In the genomic region with DNA sequence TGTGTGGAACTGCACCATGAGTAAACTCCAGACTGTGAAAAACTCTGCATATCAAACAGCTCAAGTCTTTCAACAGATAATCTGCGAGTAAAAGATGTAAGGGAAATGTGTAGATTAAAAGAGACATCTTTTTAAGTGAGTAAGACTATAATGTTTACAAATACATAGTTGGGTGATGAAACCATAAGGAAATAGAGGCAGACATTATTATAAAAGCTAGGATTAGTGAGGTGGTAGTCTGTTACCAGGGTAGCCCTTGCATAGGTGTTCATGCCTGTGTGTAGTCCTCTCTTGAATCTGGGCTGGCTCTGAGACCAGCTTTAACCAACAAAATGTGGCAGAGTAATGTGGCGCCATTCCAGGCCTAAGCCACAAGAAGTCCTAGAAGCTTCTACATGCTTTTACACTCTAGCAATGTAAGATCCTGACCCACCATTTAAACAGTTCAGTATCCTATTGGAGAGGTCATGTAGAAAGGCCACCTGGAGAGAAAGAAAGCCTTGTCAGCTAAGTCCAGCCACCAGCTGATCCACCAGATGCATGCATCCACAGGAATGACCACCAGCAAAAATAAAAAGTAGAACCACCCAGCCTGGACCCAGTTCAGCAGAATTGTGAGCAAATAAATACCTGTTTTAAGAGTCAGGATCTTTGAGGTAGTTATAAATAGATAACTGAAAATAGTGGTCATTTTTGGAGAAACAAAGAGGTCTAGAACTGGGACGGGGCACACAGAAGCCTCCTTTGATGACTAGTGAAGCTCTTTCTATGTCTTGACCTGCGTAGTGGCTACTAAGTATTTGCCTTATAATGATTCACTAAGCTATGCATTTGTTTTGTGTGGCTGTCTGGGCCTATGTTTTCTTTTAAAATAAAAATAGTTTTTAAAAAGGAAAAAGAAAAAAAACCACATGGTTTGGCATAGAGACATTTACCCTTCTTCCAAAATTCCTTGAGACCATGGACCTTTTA, we compare ENCODE assay signal across 18 cellular contexts. TPM values are rescaled to one million over a fixed set of nuclear protein-coding genes. Genes with fewer than 3 reads are reported as not detected.
DNase-seq lines count a peak whose midpoint lies in the region; ATAC-seq, FAIRE-seq and TF ChIP-seq lines count a peak whose summit lies in the region.
"Had no signal": no experiment of that assay in that cellular context is flagged by ENCODE, and none has a peak within 500 bp of the region (broad histone marks: within the 10 kb centered on the region; RNA-seq: fewer than 3 reads in every experiment).

No MANE protein-coding gene starts in this region.

- no peak overlapping the region for H3K4me2 ChIP-seq in K562 (ENCODE audit: insufficient read depth, low read length)

- no peak for TF ChIP-seq RAD21 in K562 (CRISPR knock-in tag; conservative IDR thresholded peaks at IDR 0.05 in 1 of 2, IDR thresholded peaks at IDR 0.05 in 1 of 2)

- H3K4me1 Mint-ChIP-seq in CD4-positive, alpha-beta memory T cell, result peaks cover 31 to 62% (median 43%) of the 10 kb centered on the region in 4 donors

- no peaks in the 10 kb centered on the region for H3K9me1 ChIP-seq in K562 (ENCODE audit: control insufficient read depth, insufficient read depth, low read length)

- no peak for TF ChIP-seq EP300 in K562 (IDR thresholded peaks at IDR 0.05; ENCODE audit: low read length)

- CTCF ChIA-PET in CD4-positive, alpha-beta memory T cell (lab: Charles Lee; ENCODE audit: partially characterized antibody), result interaction anchor here (0.7 to 4.2 kb wide), 5 partner anchors 9 to 161 kb away, joined by 3 to 20 read pairs (median 3); no protein-coding TSS in a partner anchor
- CTCF ChIA-PET in K562 (lab: Yijun Ruan, JAX; ENCODE audit: low intra/inter-chr PET ratio), result interaction anchor here (0.5 kb wide), 1 partner anchor 155 kb away, joined by 4 read pairs; no protein-coding TSS in a partner anchor

- 78% methylated on average over 4 of the region's 4 CpGs for WGBS in K562 (ENCODE audit: insufficient coverage, low coverage, missing lambda C conversion rate)

- ATAC-seq in K562, result peak; percentile 50

- intact Hi-C loops in CD4-positive, alpha-beta memory T cell (cut with micrococcal nuclease), result no loop called here
- intact Hi-C loops in K562 (cut with micrococcal nuclease), result no loop called here

- H3K9me3 Mint-ChIP-seq in CD4-positive, alpha-beta memory T cell, result peaks cover 0 to 3% (median 0%) of the 10 kb centered on the region in 8 donors
- H3K9me3 Mint-ChIP-seq: brain had no signal

- FAIRE-seq in K562 (lab: Jason Lieb, UNC), result no peak
- FAIRE-seq: TTC549, urothelium cell line had no signal

- no peak overlapping the region for H2AFZ ChIP-seq in K562 (ENCODE audit: low read depth, low read length)

- no peak overlapping the region for H3K4me3 Mint-ChIP-seq in CD4-positive, alpha-beta memory T cell
- H3K4me3 Mint-ChIP-seq: brain had no signal

- H3K36me3 Mint-ChIP-seq in CD4-positive, alpha-beta memory T cell, result peaks cover 27% of the 10 kb centered on the region in 2 donors
- H3K36me3 Mint-ChIP-seq: brain had no signal

- H3K27ac Mint-ChIP-seq in CD4-positive, alpha-beta memory T cell, result peak overlapping the region in 4 of 7 donors; percentile 19 to 73 (median 44)

- no peaks in the 10 kb centered on the region for H3K9me3 ChIP-seq in CD4-positive, alpha-beta memory T cell (ENCODE audit: control insufficient read depth in 1 of 2, low read length in 2 of 2)
- no peaks in the 10 kb centered on the region for H3K9me3 ChIP-seq in K562 (replicated peaks; ENCODE audit: control insufficient read depth, insufficient read depth, low read depth, low read length)

- POLR2A ChIA-PET in CD4-positive, alpha-beta memory T cell (lab: Charles Lee; ENCODE audit: partially characterized antibody), result interaction anchor here (1.8 kb wide), 1 partner anchor 9 kb away, joined by 10 read pairs; a partner anchor contains a TSS
- POLR2A ChIA-PET in K562 (lab: Yijun Ruan, JAX), result interaction anchor here (0.5 to 5.2 kb wide), 5 partner anchors 8 to 115 kb away, joined by 3 to 52 read pairs (median 3); a partner anchor contains a TSS

- no peak overlapping the region for H3K4me3 ChIP-seq in CD4-positive, alpha-beta memory T cell (ENCODE audit: low read length in 2 of 2)
- H3K4me3 ChIP-seq in K562, result no peak overlapping the region

- TF ChIP-seq CTCF in K562 (IDR thresholded peaks at IDR 0.05 in 2 of 3, conservative IDR thresholded peaks at IDR 0.05 in 1 of 3; ENCODE audit: insufficient read depth in 2 of 3, low read depth in 1 of 3, low read length in 3 of 3), result no peak

- H3K27me3 ChIP-seq in CD4-positive, alpha-beta memory T cell (ENCODE audit: insufficient read depth, low read length), result no peaks in the 10 kb centered on the region
- H3K27me3 ChIP-seq in K562 (ENCODE audit: control insufficient read depth in 2 of 2, insufficient read depth in 2 of 2, low read length in 2 of 2), result no peaks in the 10 kb centered on the region

- in situ Hi-C loops in K562 (cut with MboI), result no loop called here

- DNase-seq in CD4-positive, alpha-beta memory T cell, result no peak
- DNase-seq in HCEC 1CT, result peak; percentile 38
- no peak for DNase-seq in K562 (ENCODE audit: extremely low read depth in 1 of 4, low spot score in 3 of 4)
- peak; percentile 39 for DNase-seq in iris pigment epithelial cell (ENCODE audit: low read depth)
- no peak for DNase-seq in glomerular visceral epithelial cell (ENCODE audit: extremely low spot score)
- DNase-seq in NCI-H1930 (lab: John Stamatoyannopoulos, UW), result no peak
- no peak for DNase-seq in D341Med (ENCODE audit: low spot score)
- DNase-seq: activated effector memory CD4-positive, alpha-beta T cell treated with anti-CD3 and anti-CD28 coated beads, Interleukin-2, amount 50 U/mL, for 16 hours; DMS53; effector memory CD4-positive, alpha-beta T cell; islet precursor cell; NCI-H1436; NCI-H226; nucleus accumbens; stimulated activated naive CD4-positive, alpha-beta T cell had no signal

- no peak overlapping the region for H3K27ac ChIP-seq in CD4-positive, alpha-beta memory T cell (ENCODE audit: low read depth, low read length)
- no peak overlapping the region for H3K27ac ChIP-seq in K562 (ENCODE audit: extremely low read depth, low read depth, low read length)

- BruUV-seq in K562 (replicated peaks; lab: Mats Ljungman, UMichigan), result no TSS peak

- H3K36me3 ChIP-seq in CD4-positive, alpha-beta memory T cell (ENCODE audit: insufficient read depth, low read length), result no peaks in the 10 kb centered on the region
- H3K36me3 ChIP-seq in K562 (ENCODE audit: control insufficient read depth, insufficient read depth, low read length), result no peaks in the 10 kb centered on the region

- H3K9ac ChIP-seq in K562 (ENCODE audit: insufficient read depth in 1 of 2, low read depth in 2 of 2, low read length in 2 of 2), result no peak overlapping the region

- peaks cover 24% of the 10 kb centered on the region; the same call in 1 of the 3 replicates for H3K79me2 ChIP-seq in K562 (ENCODE audit: control insufficient read depth, insufficient read depth, low read length)

- no peaks in the 10 kb centered on the region for H4K20me1 ChIP-seq in K562 (replicated peaks; ENCODE audit: control insufficient read depth, insufficient read depth, low read length)

- no peaks in the 10 kb centered on the region for H3K27me3 Mint-ChIP-seq in CD4-positive, alpha-beta memory T cell

- peaks cover 28% of the 10 kb centered on the region for H3K4me1 ChIP-seq in CD4-positive, alpha-beta memory T cell (ENCODE audit: insufficient read depth, low read length)
- peaks cover 0 to 3% of the 10 kb centered on the region in 2 experiments; a peak in 2 of 5 replicates for H3K4me1 ChIP-seq in K562 (replicated peaks in 1 of 2; ENCODE audit: control insufficient read depth in 2 of 2, insufficient read depth in 2 of 2, low read length in 2 of 2)

- TF ChIP-seq POLR2A in K562 (conservative IDR thresholded peaks at IDR 0.05), result no peak

TF ChIP-seq in K562, 482 proteins besides CTCF, POLR2A, EP300 and RAD21 (continues in another document):
- no peak for TF ChIP-seq HDAC8 (tag; IDR thresholded peaks at IDR 0.05)
- TF ChIP-seq, protein P1, sequence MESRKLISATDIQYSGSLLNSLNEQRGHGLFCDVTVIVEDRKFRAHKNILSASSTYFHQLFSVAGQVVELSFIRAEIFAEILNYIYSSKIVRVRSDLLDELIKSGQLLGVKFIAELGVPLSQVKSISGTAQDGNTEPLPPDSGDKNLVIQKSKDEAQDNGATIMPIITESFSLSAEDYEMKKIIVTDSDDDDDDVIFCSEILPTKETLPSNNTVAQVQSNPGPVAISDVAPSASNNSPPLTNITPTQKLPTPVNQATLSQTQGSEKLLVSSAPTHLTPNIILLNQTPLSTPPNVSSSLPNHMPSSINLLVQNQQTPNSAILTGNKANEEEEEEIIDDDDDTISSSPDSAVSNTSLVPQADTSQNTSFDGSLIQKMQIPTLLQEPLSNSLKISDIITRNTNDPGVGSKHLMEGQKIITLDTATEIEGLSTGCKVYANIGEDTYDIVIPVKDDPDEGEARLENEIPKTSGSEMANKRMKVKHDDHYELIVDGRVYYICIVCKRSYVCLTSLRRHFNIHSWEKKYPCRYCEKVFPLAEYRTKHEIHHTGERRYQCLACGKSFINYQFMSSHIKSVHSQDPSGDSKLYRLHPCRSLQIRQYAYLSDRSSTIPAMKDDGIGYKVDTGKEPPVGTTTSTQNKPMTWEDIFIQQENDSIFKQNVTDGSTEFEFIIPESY (CRISPR knock-in tag; IDR thresholded peaks at IDR 0.05), result no peak

RNA-seq across cellular contexts. Expression of a gene that starts 8.1 kb away (rescaled TPM):
- 10 to 100 TPM; 42.8 to 43.2 TPM for total RNA-seq in CD4-positive, alpha-beta memory T cell
- 10 to 100 TPM in 1 of 2 donors, 1 to 10 TPM in 1; 9.9 to 32.9 TPM for polyA plus RNA-seq in CD4-positive, alpha-beta memory T cell
- total RNA-seq in K562 (2011; cell fraction: chromatin; rRNA removed; ENCODE audit: low replicate concordance), result 5.4 and 20.3 TPM in 2 replicates
- total RNA-seq in K562 (2011; cell fraction: nucleolus; rRNA removed), result 3.2 and 5.7 TPM in 2 replicates
- total RNA-seq in K562 (2011; cell fraction: nucleoplasm; rRNA removed), result 10.4 and 16.7 TPM in 2 replicates
- 16.2 and 17.8 TPM in 2 replicates for total RNA-seq in K562 (2014; rRNA removed)
- total RNA-seq in K562 (2014; rRNA removed; fragmentation: Illumina TruSeq; extraction: Trizol), result 19.8 and 25.5 TPM in 2 replicates
- 15.3 and 15.9 TPM in 2 replicates for total RNA-seq in K562 (2015; rRNA removed; fragmentation: Illumina TruSeq; extraction: Trizol)
- 20.4 and 26.6 TPM in 2 replicates for total RNA-seq in K562 (2021)
- polyA plus RNA-seq in K562 (2011; rRNA removed), result 1.5 and 2.6 TPM in 2 replicates
- 0.73 and 1.7 TPM in 2 replicates for polyA plus RNA-seq in K562 (2011; cell fraction: cytosol; rRNA removed)
- 2.3 and 4.7 TPM in 2 replicates for polyA plus RNA-seq in K562 (2011; cell fraction: nucleus; rRNA removed)
- 12.0 and 48.0 TPM in 2 replicates for polyA plus RNA-seq in K562 (2012)
- 19.3 and 20.3 TPM in 2 replicates for polyA plus RNA-seq in K562 (2014; fragmentation: Illumina TruSeq; extraction: Trizol)
- 1 to 10 TPM; 3.5 TPM for polyA plus RNA-seq in K562 (2014; fragmentation: Nextera tagmentation; extraction: Ambion mirVana)
- 12.4 and 16.2 TPM in 2 replicates for polyA plus RNA-seq in K562 (2014; rRNA removed)
- 2.2 and 5.9 TPM in 2 replicates for polyA minus RNA-seq in K562 (2011; rRNA and poly(A)+ RNA removed)
- 1.3 and 2.1 TPM in 2 replicates for polyA minus RNA-seq in K562 (2011; cell fraction: cytosol; rRNA and poly(A)+ RNA removed)
- 2.3 and 8.1 TPM in 2 replicates for polyA minus RNA-seq in K562 (2011; cell fraction: nucleus; rRNA and poly(A)+ RNA removed)

Comparison
In these comparisons a context has a peak if more than half of its experiments do, and no peak if none do; other contexts are left out.
1. DNase-seq: peak in HCEC 1CT (single experiment) and iris pigment epithelial cell (single experiment); none in CD4-positive, alpha-beta memory T cell (0 of 5), K562 (0 of 4), glomerular visceral epithelial cell (single experiment), NCI-H1930 (0 of 2) and D341Med (single experiment).